10 cellular contexts compared by ENCODE assay signal in the genomic region with DNA sequence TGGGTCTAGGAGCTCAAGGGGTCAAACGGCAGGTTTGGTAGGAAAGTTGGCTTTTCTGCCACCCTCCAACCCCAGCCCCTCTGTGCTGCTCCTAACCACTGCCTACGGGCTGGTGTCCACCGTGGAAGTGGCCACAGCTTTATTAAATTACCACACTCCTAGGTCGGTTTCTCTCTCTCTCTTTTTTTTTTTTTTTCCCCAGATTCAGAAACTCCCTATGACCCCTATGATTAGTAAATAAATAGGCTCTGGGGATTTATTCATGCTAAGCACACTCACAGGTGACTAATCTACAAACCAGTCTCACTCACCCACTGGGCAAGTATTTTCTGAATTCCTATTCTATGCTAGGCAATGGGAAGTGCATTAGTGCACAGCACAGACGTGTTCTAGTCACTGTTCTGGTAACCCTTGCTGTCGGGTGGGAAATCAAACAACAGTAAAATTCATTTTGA. TPM values are rescaled to one million over a fixed set of nuclear protein-coding genes. Genes with fewer than 3 reads are reported as not detected.
DNase-seq lines count a peak whose midpoint lies in the region; ATAC-seq and TF ChIP-seq lines count a peak whose summit lies in the region.
"Had no signal": no experiment of that assay in that cellular context is flagged by ENCODE, and none has a peak within 500 bp of the region (broad histone marks: within the 10 kb centered on the region; RNA-seq: fewer than 3 reads in every experiment).

No MANE protein-coding gene starts in this region.

- H3K36me3 ChIP-seq in H7 (replicated peaks; ENCODE audit: control insufficient read depth, insufficient read depth, low read length): no peaks in the 10 kb centered on the region

- H3K9me3 Mint-ChIP-seq in CD4-positive, alpha-beta T cell: no peaks in the 10 kb centered on the region
- H3K9me3 Mint-ChIP-seq in naive thymus-derived CD8-positive, alpha-beta T cell: no peaks in the 10 kb centered on the region
- H3K9me3 Mint-ChIP-seq in activated T-helper 1 cell treated with anti-CD3 and anti-CD28 coated beads, Interleukin-12 subunit alpha, Interleukin-12 subunit beta, Interleukin-2, Interleukin-4 antibody, amounts not matched to agents 30 ng/mL and 10 ng/mL and 1 ng/mL, durations not matched to agents 14 hours and 24 hours and 36 hours: peaks cover 5% of the 10 kb centered on the region

- no peaks in the 10 kb centered on the region for H3K27me3 Mint-ChIP-seq in CD4-positive, alpha-beta T cell
- H3K27me3 Mint-ChIP-seq in naive thymus-derived CD8-positive, alpha-beta T cell: no peaks in the 10 kb centered on the region
- no peaks in the 10 kb centered on the region for H3K27me3 Mint-ChIP-seq in activated T-helper 1 cell treated with anti-CD3 and anti-CD28 coated beads, Interleukin-12 subunit alpha, Interleukin-12 subunit beta, Interleukin-2, Interleukin-4 antibody, amounts not matched to agents 30 ng/mL and 10 ng/mL and 1 ng/mL, durations not matched to agents 14 hours and 24 hours and 36 hours (ENCODE audit: insufficient read depth)

- peak overlapping the region; percentile 1 for H3K27ac ChIP-seq in CD4-positive, alpha-beta T cell (ENCODE audit: low read depth, low read length)

- no peaks in the 10 kb centered on the region for H3K36me3 Mint-ChIP-seq in CD4-positive, alpha-beta T cell (ENCODE audit: low read depth)
- no peaks in the 10 kb centered on the region for H3K36me3 Mint-ChIP-seq in naive thymus-derived CD8-positive, alpha-beta T cell
- peaks cover 2% of the 10 kb centered on the region for H3K36me3 Mint-ChIP-seq in activated T-helper 1 cell treated with anti-CD3 and anti-CD28 coated beads, Interleukin-12 subunit alpha, Interleukin-12 subunit beta, Interleukin-2, Interleukin-4 antibody, amounts not matched to agents 30 ng/mL and 10 ng/mL and 1 ng/mL, durations not matched to agents 14 hours and 24 hours and 36 hours (ENCODE audit: low read depth)

- intact Hi-C loops in CD4-positive, alpha-beta T cell (cut with DNase I, micrococcal nuclease): no loop called here
- intact Hi-C loops in activated T-helper 1 cell treated with anti-CD3 and anti-CD28 coated beads, Interleukin-12 subunit alpha, Interleukin-12 subunit beta, Interleukin-2, Interleukin-4 antibody, amounts not matched to agents 30 ng/mL and 10 ng/mL and 1 ng/mL, durations not matched to agents 14 hours and 24 hours and 36 hours (cut with micrococcal nuclease): no loop called here

- ATAC-seq in CD4-positive, alpha-beta T cell (ENCODE audit: poor library complexity): no peak
- no peak for ATAC-seq in naive thymus-derived CD8-positive, alpha-beta T cell
- ATAC-seq in GM18909 (IDR thresholded peaks at IDR 0.05; ENCODE audit: poor library complexity, unreplicated experiment): no peak

- CTCF ChIA-PET in CD4-positive, alpha-beta T cell (lab: Charles Lee): interaction anchor here (0.6 to 1.1 kb wide), 2 partner anchors 15 to 39 kb away, joined by 4 read pairs; no protein-coding TSS in a partner anchor

- no peaks in the 10 kb centered on the region for H3K27me3 ChIP-seq in CD4-positive, alpha-beta T cell (ENCODE audit: control insufficient read depth, insufficient read depth, low read length)
- no peaks in the 10 kb centered on the region for H3K27me3 ChIP-seq in H7 (ENCODE audit: control insufficient read depth, insufficient read depth, low read length)

- H3K9me3 ChIP-seq in CD4-positive, alpha-beta T cell (ENCODE audit: control insufficient read depth, low read length): no peaks in the 10 kb centered on the region

- H3K27ac Mint-ChIP-seq in CD4-positive, alpha-beta T cell: peak overlapping the region; percentile 97
- H3K27ac Mint-ChIP-seq in naive thymus-derived CD8-positive, alpha-beta T cell: peak overlapping the region in 9 of 10 donors; percentile 56 to 99 (median 97)
- H3K27ac Mint-ChIP-seq in activated T-helper 1 cell treated with anti-CD3 and anti-CD28 coated beads, Interleukin-12 subunit alpha, Interleukin-12 subunit beta, Interleukin-2, Interleukin-4 antibody, amounts not matched to agents 30 ng/mL and 10 ng/mL and 1 ng/mL, durations not matched to agents 14 hours and 24 hours and 36 hours: no peak overlapping the region
- H3K27ac Mint-ChIP-seq: progenitor cell of endocrine pancreas had no signal

- TF ChIP-seq CTCF in CD4-positive, alpha-beta T cell (IDR thresholded peaks at IDR 0.05): no peak
- no peak for TF ChIP-seq CTCF in cardiac fibroblast (IDR thresholded peaks at IDR 0.05; ENCODE audit: low read depth, low read length)

- H3K4me3 Mint-ChIP-seq in CD4-positive, alpha-beta T cell: no peak overlapping the region
- H3K4me3 Mint-ChIP-seq in naive thymus-derived CD8-positive, alpha-beta T cell: peak overlapping the region in 1 of 10 donors; percentile 1
- no peak overlapping the region for H3K4me3 Mint-ChIP-seq in activated T-helper 1 cell treated with anti-CD3 and anti-CD28 coated beads, Interleukin-12 subunit alpha, Interleukin-12 subunit beta, Interleukin-2, Interleukin-4 antibody, amounts not matched to agents 30 ng/mL and 10 ng/mL and 1 ng/mL, durations not matched to agents 14 hours and 24 hours and 36 hours

- POLR2A ChIA-PET in CD4-positive, alpha-beta T cell (lab: Charles Lee): interaction anchor here (2.4 kb wide), 1 partner anchor 18 kb away, joined by 13 read pairs; a partner anchor contains a TSS
- POLR2A ChIA-PET in naive thymus-derived CD8-positive, alpha-beta T cell (lab: Charles Lee): interaction anchor here (0.6 to 4.0 kb wide), 4 partner anchors 9 to 79 kb away, joined by 3 to 32 read pairs (median 10); a partner anchor contains a TSS

- H3K4me3 ChIP-seq in cardiac fibroblast (replicated peaks in 1 of 2; ENCODE audit: low read depth in 2 of 2, low read length in 2 of 2) (no peak overlapping the region), H7 (ENCODE audit: insufficient read depth, low read depth, low read length) (no peak overlapping the region)

- H3K4me1 Mint-ChIP-seq in CD4-positive, alpha-beta T cell (ENCODE audit: low read depth): peaks cover 67% of the 10 kb centered on the region
- H3K4me1 Mint-ChIP-seq in naive thymus-derived CD8-positive, alpha-beta T cell: peaks cover 25 to 72% (median 54%) of the 10 kb centered on the region in 4 donors
- peaks cover 71% of the 10 kb centered on the region for H3K4me1 Mint-ChIP-seq in activated T-helper 1 cell treated with anti-CD3 and anti-CD28 coated beads, Interleukin-12 subunit alpha, Interleukin-12 subunit beta, Interleukin-2, Interleukin-4 antibody, amounts not matched to agents 30 ng/mL and 10 ng/mL and 1 ng/mL, durations not matched to agents 14 hours and 24 hours and 36 hours (ENCODE audit: low read depth)

- no peak for DNase-seq in CD4-positive, alpha-beta T cell
- DNase-seq in LHCN-M2 (ENCODE audit: low read depth) (peak; percentile 88), cardiac fibroblast (ENCODE audit: low read depth in 2 of 2) (peak; percentile 53 to 95), inferior parietal cortex (ENCODE audit: extremely low spot score) (no peak), H7 (no peak)
- no peak for DNase-seq in naive thymus-derived CD8-positive, alpha-beta T cell
- no peak for DNase-seq in activated T-helper 1 cell treated with anti-CD3 and anti-CD28 coated beads, Interleukin-12 subunit alpha, Interleukin-12 subunit beta, Interleukin-2, Interleukin-4 antibody, amounts not matched to agents 30 ng/mL and 10 ng/mL and 1 ng/mL, durations not matched to agents 14 hours and 24 hours and 36 hours (ENCODE audit: low spot score)
- DNase-seq: stimulated activated naive CD4-positive, alpha-beta T cell had no signal

RNA-seq across cellular contexts. Expression of a gene that starts 8.7 kb away (rescaled TPM):
- total RNA-seq in CD4-positive, alpha-beta T cell: 100 to 1,000 TPM; 153 TPM
- total RNA-seq in LHCN-M2 (2014; rRNA removed): 69.2 and 69.4 TPM in 2 replicates
- 36.4 TPM for polyA plus RNA-seq in LHCN-M2 (2012)
- total RNA-seq in naive thymus-derived CD8-positive, alpha-beta T cell: 10 to 100 TPM; 84.6 to 93.6 TPM
- 10 to 100 TPM; 61.0 to 77.1 (median 62.7) TPM for polyA plus RNA-seq in naive thymus-derived CD8-positive, alpha-beta T cell
- 69.7 and 74.7 TPM in 2 replicates for total RNA-seq in H7 (2014; rRNA removed; shearing (Covaris generic))
- total RNA-seq in activated T-helper 1 cell treated with anti-CD3 and anti-CD28 coated beads, Interleukin-12 subunit alpha, Interleukin-12 subunit beta, Interleukin-2, Interleukin-4 antibody, amounts not matched to agents 30 ng/mL and 10 ng/mL and 1 ng/mL, durations not matched to agents 14 hours and 24 hours and 36 hours: 120 and 127 TPM in 2 replicates

RNA-seq across cellular contexts. Expression of a gene that starts 19.0 kb away (rescaled TPM):
- 1 to 10 TPM; 1.8 to 3.4 TPM for total RNA-seq in CD4-positive, alpha-beta T cell
- total RNA-seq in LHCN-M2 (2014; rRNA removed): 8.0 and 9.3 TPM in 2 replicates
- 2.3 TPM for polyA plus RNA-seq in LHCN-M2 (2012)
- total RNA-seq in naive thymus-derived CD8-positive, alpha-beta T cell: 1 to 10 TPM; 2.5 to 4.3 TPM
- polyA plus RNA-seq in naive thymus-derived CD8-positive, alpha-beta T cell: 1 to 10 TPM in 1 of 3 donors, under 1 TPM in 2; 0.14 to 1.4 (median 0.54) TPM
- total RNA-seq in H7 (2014; rRNA removed; shearing (Covaris generic)): 0.62 and 0.89 TPM in 2 replicates
- 4.0 and 4.8 TPM in 2 replicates for total RNA-seq in activated T-helper 1 cell treated with anti-CD3 and anti-CD28 coated beads, Interleukin-12 subunit alpha, Interleukin-12 subunit beta, Interleukin-2, Interleukin-4 antibody, amounts not matched to agents 30 ng/mL and 10 ng/mL and 1 ng/mL, durations not matched to agents 14 hours and 24 hours and 36 hours

Comparison
In these comparisons a context has a peak if more than half of its experiments do, and no peak if none do; other contexts are left out.
1. DNase-seq: peak in LHCN-M2 (single experiment) and cardiac fibroblast (2 of 2); none in CD4-positive, alpha-beta T cell (0 of 10), naive thymus-derived CD8-positive, alpha-beta T cell (0 of 10), inferior parietal cortex (single experiment), H7 (single experiment) and activated T-helper 1 cell treated with anti-CD3 and anti-CD28 coated beads, Interleukin-12 subunit alpha, Interleukin-12 subunit beta, Interleukin-2, Interleukin-4 antibody, amounts not matched to agents 30 ng/mL and 10 ng/mL and 1 ng/mL, durations not matched to agents 14 hours and 24 hours and 36 hours (single experiment).